In genomic region chr5:177249761-177250537, GRCh38 we compare ENCODE assay signal across 17 cellular contexts.
"Had no signal": no experiment of that assay in that cellular context is flagged by ENCODE, and none has a peak within 500 bp of the region (broad histone marks: within the 10 kb centered on the region; RNA-seq: fewer than 3 reads in every experiment).

No MANE protein-coding gene starts in this region.

- H3K4me1 ChIP-seq: esophagus muscularis mucosa, tibial nerve, vagina had no signal

- H3K9me3 ChIP-seq: esophagus muscularis mucosa, tibial nerve, vagina had no signal

- H3K27me3 Mint-ChIP-seq: activated naive CD8-positive, alpha-beta T cell treated with anti-CD3 and anti-CD28 coated beads, Interleukin-2, amount 10 ng/mL, durations not matched to agents 7 days and 5 days; brain; central memory CD8-positive, alpha-beta T cell; T-cell had no signal

- H3K27ac Mint-ChIP-seq: activated naive CD8-positive, alpha-beta T cell treated with anti-CD3 and anti-CD28 coated beads, Interleukin-2, amount 10 ng/mL, durations not matched to agents 7 days and 5 days had no signal

- H3K27me3 ChIP-seq: esophagus muscularis mucosa, tibial nerve, vagina had no signal

- H3K4me3 ChIP-seq: coronary artery, esophagus muscularis mucosa, tibial nerve, vagina had no signal

- H3K4me1 Mint-ChIP-seq: activated naive CD8-positive, alpha-beta T cell treated with anti-CD3 and anti-CD28 coated beads, Interleukin-2, amount 10 ng/mL, durations not matched to agents 7 days and 5 days; brain; central memory CD8-positive, alpha-beta T cell; T-cell had no signal

- ATAC-seq: activated T-cell treated with anti-CD3 and anti-CD28 coated beads, Interleukin-2, amount 50 U/mL, for 4 hours; T-cell had no signal

- H3K4me3 Mint-ChIP-seq: activated naive CD8-positive, alpha-beta T cell treated with anti-CD3 and anti-CD28 coated beads, Interleukin-2, amount 10 ng/mL, durations not matched to agents 7 days and 5 days; activated T-cell treated with anti-CD3 and anti-CD28 coated beads, Interleukin-2, amount 50 U/mL, for 4 hours; brain; central memory CD8-positive, alpha-beta T cell; T-cell had no signal

- H3K27ac ChIP-seq: coronary artery, esophagus muscularis mucosa, tibial nerve, vagina had no signal

- DNase-seq: activated CD4-positive, alpha-beta T cell treated with anti-CD3 and anti-CD28 coated beads for 1 hour; activated CD4-positive, alpha-beta T cell treated with anti-CD3 and anti-CD28 coated beads, Interleukin-2, amount 50 U/mL, for 4 hours; activated gamma-delta T cell treated with Interleukin-2 at 50 U/mL for 16 hours; activated naive CD8-positive, alpha-beta T cell treated with anti-CD3 and anti-CD28 coated beads, Interleukin-2, amount 10 ng/mL, durations not matched to agents 7 days and 5 days; activated T-cell treated with anti-CD3 and anti-CD28 coated beads, Interleukin-2, amount 50 U/mL, for 4 hours; hippocampal formation; kidney; stimulated activated CD4-positive, alpha-beta T cell treated with anti-CD3 and anti-CD28 coated beads, Interleukin-12 subunit alpha, Interleukin-12 subunit beta, amount 100 ng/mL, for 4 hours; stimulated activated CD4-positive, alpha-beta T cell treated with anti-CD3 and anti-CD28 coated beads, Interleukin-2, amount 100 ng/mL, for 24 hours; T-cell; T-helper 9 cell had no signal

- H3K9me3 Mint-ChIP-seq: activated naive CD8-positive, alpha-beta T cell treated with anti-CD3 and anti-CD28 coated beads, Interleukin-2, amount 10 ng/mL, durations not matched to agents 7 days and 5 days; activated T-cell treated with anti-CD3 and anti-CD28 coated beads, Interleukin-2, amount 50 U/mL, for 4 hours; brain; central memory CD8-positive, alpha-beta T cell; T-cell had no signal
